ENCODE assay signal across 16 cellular contexts in genomic region chr5:127392762-127393161, GRCh38.
DNase-seq lines count a peak whose midpoint lies in the region; ATAC-seq and TF ChIP-seq lines count a peak whose summit lies in the region.
"Had no signal": no experiment of that assay in that cellular context is flagged by ENCODE, and none has a peak within 500 bp of the region (broad histone marks: within the 10 kb centered on the region; RNA-seq: fewer than 3 reads in every experiment).

No MANE protein-coding gene starts in this region.

- H3K36me3 ChIP-seq in BJ (ENCODE audit: control insufficient read depth, insufficient read depth, low read length): no peaks in the 10 kb centered on the region
- H3K36me3 ChIP-seq: Peyer's patch had no signal

- CTCF ChIA-PET in BJ (lab: Yijun Ruan, JAX): no interaction called here

- TF ChIP-seq CTCF in BJ (IDR thresholded peaks at IDR 0.05; ENCODE audit: insufficient read depth, low read depth, low read length): no peak

- no peak overlapping the region for H3K4me3 ChIP-seq in BJ (ENCODE audit: low read depth, low read length)
- H3K4me3 ChIP-seq: Peyer's patch had no signal

- DNase-seq in BJ (ENCODE audit: low read depth) (peak; percentile 4), MV-4-11 (lab: John Stamatoyannopoulos, UW) (peak; percentile 39)
- no peak for DNase-seq in activated CD4-positive, alpha-beta T cell treated with anti-CD3 and anti-CD28 coated beads for 1 hour
- DNase-seq: Calu3; CD4-positive, CD25-positive, alpha-beta regulatory T cell; NCI-H1417; NCI-H2029 treated with DMSO at 0.1 percent for 48 hours; NCI-H510A treated with DMSO at 0.1 percent for 48 hours; Peyer's patch; SHP77; T-helper 17 cell had no signal

- peak; percentile 79 for ATAC-seq in GM18511 (IDR thresholded peaks at IDR 0.05; ENCODE audit: unreplicated experiment)
- ATAC-seq in SK-N-SH treated with all-trans-retinoic acid at 6 μM for 48 hours: peak; percentile 84
- no peak for ATAC-seq in GM21825 (IDR thresholded peaks at IDR 0.05; ENCODE audit: unreplicated experiment)
- ATAC-seq in HG02623 (IDR thresholded peaks at IDR 0.05; ENCODE audit: unreplicated experiment): no peak
- ATAC-seq: HepG2, T-helper 17 cell had no signal

- H3K27me3 ChIP-seq in BJ (ENCODE audit: control insufficient read depth, insufficient read depth, low read length): no peaks in the 10 kb centered on the region; the same call in 1 of the 2 replicates
- H3K27me3 ChIP-seq: Peyer's patch had no signal

- POLR2A ChIA-PET in BJ (lab: Charles Lee): no interaction called here

TF ChIP-seq in SK-N-SH treated with all-trans-retinoic acid at 6 μM for 48 hours, 23 proteins besides CTCF, POLR2A, EP300 and RAD21:
- TF ChIP-seq PATZ1 (CRISPR knock-in tag; IDR thresholded peaks at IDR 0.05; ENCODE audit: borderline replicate concordance) (no peak), ARNTL (CRISPR knock-in tag; IDR thresholded peaks at IDR 0.05; ENCODE audit: borderline replicate concordance, low read depth) (no peak), ZNF565 (CRISPR knock-in tag; conservative IDR thresholded peaks at IDR 0.05; ENCODE audit: low read depth) (no peak), ISL1 (CRISPR knock-in tag; IDR thresholded peaks at IDR 0.05) (no peak), CREB5 (CRISPR knock-in tag; IDR thresholded peaks at IDR 0.05; ENCODE audit: low read depth) (no peak), CSRNP3 (CRISPR knock-in tag; IDR thresholded peaks at IDR 0.05) (no peak), ZFP30 (CRISPR knock-in tag; IDR thresholded peaks at IDR 0.05) (no peak), ZNF8 (CRISPR knock-in tag; IDR thresholded peaks at IDR 0.05) (no peak), POU6F1 (CRISPR knock-in tag; IDR thresholded peaks at IDR 0.05; ENCODE audit: borderline replicate concordance, low read depth) (no peak), GLIS3 (CRISPR knock-in tag; IDR thresholded peaks at IDR 0.05) (no peak), OSR1 (CRISPR knock-in tag; IDR thresholded peaks at IDR 0.05) (no peak), ZNF70 (CRISPR knock-in tag; IDR thresholded peaks at IDR 0.05) (no peak), TSHZ2 (CRISPR knock-in tag; IDR thresholded peaks at IDR 0.05) (no peak), TOX (CRISPR knock-in tag; IDR thresholded peaks at IDR 0.05; ENCODE audit: borderline replicate concordance) (no peak), ESRRG (CRISPR knock-in tag; IDR thresholded peaks at IDR 0.05) (no peak), PPARA (CRISPR knock-in tag; IDR thresholded peaks at IDR 0.05; ENCODE audit: borderline replicate concordance) (no peak), TCF4 (CRISPR knock-in tag; IDR thresholded peaks at IDR 0.05; ENCODE audit: borderline replicate concordance) (no peak)

Comparison
In these comparisons a context has a peak if more than half of its experiments do, and no peak if none do; other contexts are left out.
1. ATAC-seq: peak in GM18511 (single experiment) and SK-N-SH treated with all-trans-retinoic acid at 6 μM for 48 hours (single experiment); none in GM21825 (single experiment) and HG02623 (single experiment).